ENCODE assay signal across 8 cellular contexts in genomic region chr12:106986625-106987389, GRCh38. TPM values are rescaled to one million over a fixed set of nuclear protein-coding genes. Genes with fewer than 3 reads are reported as not detected.
DNase-seq lines count a peak whose midpoint lies in the region; ATAC-seq lines count a peak whose summit lies in the region.

Gene MTERF2 (minus strand): TSS chr12:106987146. CDS start chr12:106978714, 8,432 bp downstream.

- DNase-seq in COR-L47 (lab: John Stamatoyannopoulos, UW), result peak; percentile 91
- peak; percentile 94 for DNase-seq in HT1080 (ENCODE audit: low read depth)
- peak; percentile 76 for DNase-seq in NOMO-1 treated with dmso at 0.1 percent for 144 hours (lab: John Stamatoyannopoulos, UW; ENCODE audit: unreplicated experiment)
- peak; percentile 73 for DNase-seq in activated T-cell treated with anti-CD3 and anti-CD28 coated beads for 24 hours (ENCODE audit: low read depth)
- peak; percentile 95 for DNase-seq in epidermal melanocyte (ENCODE audit: insufficient read length, low spot score)
- peak; percentile 90 for DNase-seq in middle frontal gyrus (ENCODE audit: extremely low spot score, low spot score)
- DNase-seq in stimulated activated CD8-positive, alpha-beta memory T cell treated with anti-CD3 and anti-CD28 coated beads, Interleukin-2, amount 100 ng/mL, for 1 hour (ENCODE audit: low read depth in 2 of 2), result peak; percentile 53 to 65

- peak; percentile 87 for ATAC-seq in GM21367 (IDR thresholded peaks at IDR 0.05; ENCODE audit: unreplicated experiment)

RNA-seq across cellular contexts. Expression of gene MTERF2, which starts in this region (rescaled TPM):
- total RNA-seq in HT1080 (2014; rRNA removed; shearing (Covaris generic)), result 4.5 and 4.6 TPM in 2 replicates
- 4.6 and 4.9 TPM in 2 replicates for polyA plus RNA-seq in HT1080 (2015; cell fraction: cytosol; rRNA removed)
- 10.9 and 11.1 TPM in 2 replicates for polyA plus RNA-seq in HT1080 (2015; cell fraction: nucleus; rRNA removed)

Comparison
In these comparisons a context has a peak if more than half of its experiments do, and no peak if none do; other contexts are left out.
1. Peak in every context shown above with its lines: DNase-seq and ATAC-seq.